ENCODE assay signal across 14 cellular contexts in the genomic region with DNA sequence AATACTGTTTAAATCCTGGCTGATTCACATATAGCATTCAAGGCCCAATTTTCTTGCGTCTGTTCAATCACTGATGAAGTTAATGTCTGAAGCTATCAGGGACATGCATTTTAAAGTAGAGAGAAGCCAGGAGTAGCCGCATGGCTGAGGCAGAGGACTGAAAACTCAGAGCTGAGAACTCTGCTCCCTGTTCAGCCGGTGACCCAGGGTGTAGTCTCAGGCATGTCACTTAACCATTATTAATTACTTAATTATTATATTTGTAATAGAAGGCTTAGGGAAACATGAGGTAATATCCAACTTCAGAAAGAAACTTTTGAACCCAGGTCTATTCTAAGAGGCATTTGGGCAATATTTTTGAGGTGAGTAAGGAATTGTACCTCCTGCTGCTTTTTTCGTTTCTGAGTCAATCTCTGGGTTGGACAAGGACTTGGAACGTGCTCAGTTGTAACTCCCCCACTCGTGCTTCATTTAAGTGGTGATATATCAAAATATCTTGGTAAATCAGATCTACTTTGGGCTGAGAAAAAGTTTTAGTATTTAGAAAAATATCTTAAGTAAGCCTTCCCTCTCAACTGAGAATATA.
"Had no signal": no experiment of that assay in that cellular context is flagged by ENCODE, and none has a peak within 500 bp of the region (broad histone marks: within the 10 kb centered on the region; RNA-seq: fewer than 3 reads in every experiment).

No MANE protein-coding gene starts in this region.

- H3K4me3 ChIP-seq: hepatocyte, testis had no signal

- H2AFZ ChIP-seq: hepatocyte had no signal

- H3K4me1 ChIP-seq: testis had no signal

- H3K27ac ChIP-seq: hepatocyte, testis had no signal

- DNase-seq: activated CD4-positive, CD25-positive, alpha-beta regulatory T cell; activated CD8-positive, alpha-beta memory T cell treated with anti-CD3 and anti-CD28 coated beads, Interleukin-2, amount 10 ng/mL, durations not matched to agents 7 days and 5 days; activated effector memory CD4-positive, alpha-beta T cell treated with Interleukin-2 at 50 U/mL for 16 hours; activated T-cell treated with anti-CD3 and anti-CD28 coated beads, Interleukin-2, amount 50 U/mL, for 24 hours; anterior cingulate cortex; central memory CD4-positive, alpha-beta T cell; effector memory CD4-positive, alpha-beta T cell; naive thymus-derived CD4-positive, alpha-beta T cell; nucleus accumbens; stimulated activated CD4-positive, alpha-beta T cell treated with anti-CD3 and anti-CD28 coated beads, Interleukin-15, amount 100 ng/mL, for 24 hours; stimulated activated CD4-positive, alpha-beta T cell treated with anti-CD3 and anti-CD28 coated beads, Interleukin-4, amount 100 ng/mL, for 24 hours; stimulated activated naive CD8-positive, alpha-beta T cell treated with anti-CD3 and anti-CD28 coated beads, Interleukin-15, amount 100 ng/mL, for 72 hours; testis had no signal

- H3K9me3 ChIP-seq: testis had no signal

- ATAC-seq: activated CD8-positive, alpha-beta memory T cell treated with anti-CD3 and anti-CD28 coated beads, Interleukin-2, amount 10 ng/mL, durations not matched to agents 7 days and 5 days; naive thymus-derived CD4-positive, alpha-beta T cell; stimulated activated naive CD8-positive, alpha-beta T cell treated with anti-CD3 and anti-CD28 coated beads, Interleukin-15, amount 100 ng/mL, for 72 hours had no signal

- H3K79me2 ChIP-seq: hepatocyte had no signal

- H3K27me3 ChIP-seq: hepatocyte, testis had no signal
